In genomic region chr4:133598779-133599178, GRCh38 we compare ENCODE assay signal across 25 cellular contexts.
DNase-seq lines count a peak whose midpoint lies in the region; ATAC-seq and TF ChIP-seq lines count a peak whose summit lies in the region.
"Had no signal": no experiment of that assay in that cellular context is flagged by ENCODE, and none has a peak within 500 bp of the region (broad histone marks: within the 10 kb centered on the region; RNA-seq: fewer than 3 reads in every experiment).

No MANE protein-coding gene starts in this region.

- DNase-seq in CMK (ENCODE audit: low read depth) = peak; percentile 91
- peak; percentile 76 for DNase-seq in OCI-M1 (lab: John Stamatoyannopoulos, UW)
- DNase-seq in amniotic epithelial cell (ENCODE audit: low read depth) = peak; percentile 71
- peak; percentile 7 for DNase-seq in fibroblast of villous mesenchyme (ENCODE audit: low read depth)
- DNase-seq in stimulated activated CD4-positive, alpha-beta T cell treated with anti-CD3 and anti-CD28 coated beads, Interleukin-12 subunit alpha, Interleukin-12 subunit beta, amount 100 ng/mL, for 4 hours = no peak
- no peak for DNase-seq in Kasumi-1 (lab: John Stamatoyannopoulos, UW)
- DNase-seq in NCI-H2107 (lab: John Stamatoyannopoulos, UW) = no peak
- DNase-seq: CD4-positive, CD25-positive, alpha-beta regulatory T cell; COR-L47; DMS53; GDM1; H7; KG1; NCI-H1048; NCI-H1417; NCI-H1694; NCI-H2029 treated with DMSO at 0.1 percent for 48 hours; NCI-H226; NCI-H510A treated with DMSO at 0.1 percent for 48 hours; PC-9; SJCRH30 had no signal

- H3K4me3 ChIP-seq in fibroblast of villous mesenchyme (ENCODE audit: low read depth, low read length) = no peak overlapping the region
- H3K4me3 ChIP-seq: GM12878, PC-9, SJCRH30 had no signal

- no peak for ATAC-seq in GM21717 (IDR thresholded peaks at IDR 0.05; ENCODE audit: unreplicated experiment)
- ATAC-seq: GM12878, Right ventricle myocardium inferior, SK-N-SH treated with all-trans-retinoic acid at 6 μM for 48 hours had no signal

- TF ChIP-seq CTCF in fibroblast of villous mesenchyme (IDR thresholded peaks at IDR 0.05; ENCODE audit: insufficient read depth, low read depth, low read length) = no peak

Comparison
In these comparisons a context has a peak if more than half of its experiments do, and no peak if none do; other contexts are left out.
1. DNase-seq: peak in CMK (single experiment), OCI-M1 (single experiment), amniotic epithelial cell (single experiment) and fibroblast of villous mesenchyme (single experiment); none in stimulated activated CD4-positive, alpha-beta T cell treated with anti-CD3 and anti-CD28 coated beads, Interleukin-12 subunit alpha, Interleukin-12 subunit beta, amount 100 ng/mL, for 4 hours (single experiment), Kasumi-1 (0 of 2) and NCI-H2107 (single experiment).